8 cellular contexts compared by ENCODE assay signal in genomic region chr11:74169736-74170458, GRCh38.
DNase-seq lines count a peak whose midpoint lies in the region.

No MANE protein-coding gene starts in this region.

- no peaks in the 10 kb centered on the region for H3K27me3 ChIP-seq in iPS DF 6.9 (ENCODE audit: control insufficient read depth, insufficient read depth, low read length)
- H3K27me3 ChIP-seq in subcutaneous abdominal adipose tissue (ENCODE audit: control insufficient read depth in 5 of 5, insufficient read depth in 4 of 5, low read length in 5 of 5), result no peaks in the 10 kb centered on the region

- H3K4me3 ChIP-seq in iPS DF 6.9 (ENCODE audit: low read length), result peak overlapping the region; percentile 72; the same call in 1 of the 2 replicates
- H3K4me3 ChIP-seq in subcutaneous abdominal adipose tissue (ENCODE audit: low read depth in 1 of 5, low read length in 5 of 5), result peak overlapping the region; percentile 79 to 93 (median 90)

- no peaks in the 10 kb centered on the region; the same call in 1 of the 2 replicates for H3K36me3 ChIP-seq in iPS DF 6.9 (ENCODE audit: control insufficient read depth, insufficient read depth, low read length)
- peaks cover 5 to 22% (median 14%) of the 10 kb centered on the region in 5 donors for H3K36me3 ChIP-seq in subcutaneous abdominal adipose tissue (ENCODE audit: control insufficient read depth in 5 of 5, insufficient read depth in 5 of 5, low read length in 5 of 5)

- peak; percentile 4 for DNase-seq in NCI-H146 (lab: John Stamatoyannopoulos, UW)
- no peak for DNase-seq in NCI-H146 treated with DMSO at 0.1 percent for 48 hours (lab: John Stamatoyannopoulos, UW; ENCODE audit: unreplicated experiment)
- DNase-seq in RPMI8226, result peak; percentile 10
- no peak for DNase-seq in iPS DF 6.9 (ENCODE audit: low read depth, low spot score)
- no peak for DNase-seq in kidney glomerular epithelial cell (lab: John Stamatoyannopoulos, UW)
- DNase-seq in NCI-H128 (lab: John Stamatoyannopoulos, UW; ENCODE audit: unreplicated experiment), result no peak
- DNase-seq in GDM1 (lab: John Stamatoyannopoulos, UW), result no peak

- peak overlapping the region; percentile 71 to 87 (median 80) for H3K9ac ChIP-seq in subcutaneous abdominal adipose tissue (ENCODE audit: low read length in 5 of 5)

- peaks cover 1% of the 10 kb centered on the region; the same call in 1 of the 2 replicates for H3K4me1 ChIP-seq in iPS DF 6.9 (ENCODE audit: control insufficient read depth, insufficient read depth, low read length)
- peaks cover 7 to 34% (median 28%) of the 10 kb centered on the region in 5 donors for H3K4me1 ChIP-seq in subcutaneous abdominal adipose tissue (ENCODE audit: control insufficient read depth in 5 of 5, insufficient read depth in 5 of 5, low read length in 5 of 5)

- H3K9me3 ChIP-seq in iPS DF 6.9 (ENCODE audit: control insufficient read depth, insufficient read depth, low read length) (no peaks in the 10 kb centered on the region), subcutaneous abdominal adipose tissue (ENCODE audit: control insufficient read depth in 5 of 5, low read length in 5 of 5) (no peaks in the 10 kb centered on the region)

- WGBS in iPS DF 6.9 (ENCODE audit: insufficient coverage, insufficient read length), result no CpG with 5 or more reads among the region's 9 CpGs

- H3K27ac ChIP-seq in iPS DF 6.9 (ENCODE audit: low read length), result no peak overlapping the region
- peak overlapping the region; percentile 52 for H3K27ac ChIP-seq in subcutaneous abdominal adipose tissue (ENCODE audit: low read depth, low read length)

Comparison
In these comparisons a context has a peak if more than half of its experiments do, and no peak if none do; other contexts are left out.
1. DNase-seq: peak in NCI-H146 (single experiment) and RPMI8226 (single experiment); none in NCI-H146 treated with DMSO at 0.1 percent for 48 hours (single experiment), iPS DF 6.9 (single experiment), kidney glomerular epithelial cell (single experiment), NCI-H128 (single experiment) and GDM1 (single experiment).